Comparison of ENCODE assay signal across 8 cellular contexts in genomic region chr7:78510580-78511188, GRCh38.
DNase-seq lines count a peak whose midpoint lies in the region; ATAC-seq, FAIRE-seq and TF ChIP-seq lines count a peak whose summit lies in the region.

No MANE protein-coding gene starts in this region.

- H4K20me1 ChIP-seq in OCI-LY7 (ENCODE audit: insufficient read depth, low read length), result no peaks in the 10 kb centered on the region

- no peak overlapping the region for H2AFZ ChIP-seq in OCI-LY7 (ENCODE audit: low read length)

- H3K9me2 ChIP-seq in OCI-LY7 (ENCODE audit: insufficient read depth, low read length), result no peaks in the 10 kb centered on the region

- H3K36me3 ChIP-seq in OCI-LY7 (ENCODE audit: insufficient read depth, low read length), result no peaks in the 10 kb centered on the region
- no peaks in the 10 kb centered on the region for H3K36me3 ChIP-seq in pancreas

- no peak overlapping the region for H3K27ac ChIP-seq in AG04450 (ENCODE audit: low read depth, low read length)
- no peak overlapping the region for H3K27ac ChIP-seq in OCI-LY7 (ENCODE audit: low read depth, low read length, poor library complexity, severe bottlenecking)
- H3K27ac ChIP-seq in pancreas, result no peak overlapping the region

- no TSS peak for BruUV-seq in OCI-LY7 (replicated peaks; lab: Mats Ljungman, UMichigan)

- no peaks in the 10 kb centered on the region for H3K27me3 ChIP-seq in AG04450 (ENCODE audit: control insufficient read depth, insufficient read depth, low read length)
- peaks cover 0 to 4% (median 0%) of the 10 kb centered on the region in 4 donors for H3K27me3 ChIP-seq in pancreas

- WGBS in pancreas, 2 donors, result 1 to 6% methylated on average over 2 of the region's 2 CpGs
- 1 to 7% methylated on average over 2 of the region's 2 CpGs for WGBS in lower leg skin, 2 donors

- POLR2A ChIA-PET in AG04450 (lab: Yijun Ruan, JAX), result interaction anchor here (0.7 kb wide), 1 partner anchor 491 kb away, joined by 3 read pairs; no protein-coding TSS in a partner anchor
- POLR2A ChIA-PET in OCI-LY7 (lab: Charles Lee), result no interaction called here

- FAIRE-seq in pancreas (lab: Jason Lieb, UNC), result no peak

- CTCF ChIA-PET in AG04450 (lab: Charles Lee), result interaction anchor here (0.6 to 2.0 kb wide), 23 partner anchors 9 to 1537 kb away, joined by 3 to 23 read pairs (median 4); no protein-coding TSS in a partner anchor
- CTCF ChIA-PET in OCI-LY7 (lab: Charles Lee; ENCODE audit: unreplicated experiment), result no interaction called here

- TF ChIP-seq POLR2A in GM18505 (IDR thresholded peaks at IDR 0.05; ENCODE audit: borderline replicate concordance, extremely low read depth, insufficient read depth, insufficient read length), result no peak
- no peak for TF ChIP-seq POLR2A in lower leg skin (IDR thresholded peaks at IDR 0.05)

- peak; percentile 95 for TF ChIP-seq CTCF in AG04450 (IDR thresholded peaks at IDR 0.05; ENCODE audit: low read depth, low read length)
- peak; percentile 75 for TF ChIP-seq CTCF in OCI-LY7 (conservative IDR thresholded peaks at IDR 0.05; ENCODE audit: low read length)
- TF ChIP-seq CTCF in fibroblast of mammary gland (conservative IDR thresholded peaks at IDR 0.05; ENCODE audit: control insufficient read depth, insufficient read depth, low read depth, low read length), result peak; percentile 89
- TF ChIP-seq CTCF in pancreas (IDR thresholded peaks at IDR 0.05), result peak in 3 of 4 donors; percentile 32 to 44 (median 35)
- TF ChIP-seq CTCF in lower leg skin (IDR thresholded peaks at IDR 0.05), result no peak

- H3K4me1 ChIP-seq in OCI-LY7 (ENCODE audit: insufficient read depth, low read length, poor library complexity, severe bottlenecking), result no peaks in the 10 kb centered on the region
- no peaks in the 10 kb centered on the region for H3K4me1 ChIP-seq in pancreas

- intact Hi-C loops in OCI-LY7 (cut with micrococcal nuclease; ENCODE audit: unreplicated experiment), result no loop called here
- intact Hi-C loops in pancreas (cut with DNase I), result no loop called here
- intact Hi-C loops in lower leg skin (cut with DNase I; ENCODE audit: low total_unique reads), result no loop called here

- no peak overlapping the region for H3K4me3 ChIP-seq in AG04450 (ENCODE audit: low read depth, low read length)
- no peak overlapping the region for H3K4me3 ChIP-seq in OCI-LY7 (ENCODE audit: low read depth, low read length, poor library complexity, severe bottlenecking)
- no peak overlapping the region for H3K4me3 ChIP-seq in fibroblast of mammary gland (ENCODE audit: control insufficient read depth, low read depth, low read length)
- H3K4me3 ChIP-seq in pancreas, result no peak overlapping the region
- no peak overlapping the region for H3K4me3 ChIP-seq in lower leg skin (ENCODE audit: low read depth, poor library complexity, severe bottlenecking)

- no peaks in the 10 kb centered on the region for H3K79me2 ChIP-seq in OCI-LY7 (ENCODE audit: insufficient read depth, low read depth, low read length)

- H3K9me3 ChIP-seq in AG04450 (ENCODE audit: control insufficient read depth, insufficient read depth, low read length) (no peaks in the 10 kb centered on the region), OCI-LY7 (ENCODE audit: low read length) (no peaks in the 10 kb centered on the region), pancreas (no peaks in the 10 kb centered on the region)

- H3K4me2 ChIP-seq in OCI-LY7 (ENCODE audit: low read length), result no peak overlapping the region

- ATAC-seq in GM18505 (IDR thresholded peaks at IDR 0.05; ENCODE audit: unreplicated experiment) (peak; percentile 75), HG03521 (IDR thresholded peaks at IDR 0.05; ENCODE audit: unreplicated experiment) (peak; percentile 71), pancreas (peak; percentile 61 to 89 (median 74)), HG03039 (IDR thresholded peaks at IDR 0.05; ENCODE audit: unreplicated experiment) (no peak)

- DNase-seq in AG04450 (ENCODE audit: low read depth, low spot score), result peak; percentile 29
- DNase-seq in OCI-LY7 (ENCODE audit: low spot score), result peak; percentile 27
- peak; percentile 52 for DNase-seq in fibroblast of mammary gland (ENCODE audit: low read depth)
- DNase-seq in pancreas, result peak in 4 of 6 donors; percentile 15 to 43 (median 32)
- DNase-seq in lower leg skin (ENCODE audit: low spot score in 2 of 2), result no peak

Comparison
In these comparisons a context has a peak if more than half of its experiments do, and no peak if none do; other contexts are left out.
1. DNase-seq: peak in AG04450 (single experiment), OCI-LY7 (single experiment), fibroblast of mammary gland (single experiment) and pancreas (4 of 6); none in lower leg skin (0 of 2).
2. CTCF ChIP-seq: peak in AG04450 (single experiment), OCI-LY7 (single experiment), fibroblast of mammary gland (single experiment) and pancreas (3 of 4); none in lower leg skin (0 of 3).